ENCODE assay signal across 8 cellular contexts in the genomic region with DNA sequence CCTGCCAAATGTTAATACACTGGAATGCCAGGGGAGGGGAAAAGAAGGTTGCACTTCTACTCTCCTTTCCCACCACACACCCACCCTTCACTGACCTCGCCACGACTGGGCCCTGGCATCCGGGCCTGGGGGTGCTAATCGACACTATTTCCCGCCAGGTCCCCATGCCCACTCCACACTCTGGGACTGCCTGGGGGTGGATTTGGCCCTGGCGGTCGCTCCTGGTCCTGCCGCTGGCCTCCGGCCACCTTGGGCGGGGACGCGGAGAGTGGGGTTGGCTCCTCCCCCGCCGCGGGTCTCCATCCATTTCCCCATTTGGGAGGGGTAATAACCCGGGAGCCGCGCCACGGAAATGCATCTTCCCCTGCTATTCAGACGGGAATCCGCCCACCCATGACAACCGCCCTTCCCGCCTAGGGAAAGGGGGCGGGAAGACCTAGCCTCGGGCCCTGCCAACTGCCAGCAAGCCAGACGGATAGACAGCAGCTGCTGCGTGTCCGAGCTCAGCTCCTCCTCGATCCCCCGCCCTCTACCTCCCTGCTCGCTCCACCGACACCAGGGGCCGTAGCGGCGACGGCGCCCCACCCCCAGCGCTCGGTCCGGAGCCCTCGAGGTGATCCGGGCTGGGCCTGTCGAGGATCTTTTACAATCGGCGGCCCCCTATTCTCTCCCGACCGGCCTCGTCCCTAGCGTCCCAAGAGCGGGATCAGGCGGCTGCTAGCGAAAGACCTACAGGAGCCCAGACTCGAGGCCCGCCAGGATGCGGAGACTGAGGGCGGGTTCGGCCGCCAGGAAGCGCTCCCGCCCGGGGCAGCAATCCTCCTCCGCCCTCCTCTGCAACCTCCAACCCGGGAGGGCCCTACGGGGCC.
DNase-seq lines count a peak whose midpoint lies in the region; ATAC-seq and TF ChIP-seq lines count a peak whose summit lies in the region.

No MANE protein-coding gene starts in this region.

- H3K27me3 ChIP-seq in KMS-11 (ENCODE audit: insufficient read depth, low read depth) = no peaks in the 10 kb centered on the region
- no peaks in the 10 kb centered on the region for H3K27me3 ChIP-seq in SJCRH30

- H3K4me2 ChIP-seq in KMS-11 = peak overlapping the region; percentile 63

- H3K9ac ChIP-seq in KMS-11 = peak overlapping the region; percentile 27; the same call in 1 of the 2 replicates

- no peak for TF ChIP-seq CTCF in KMS-11 (conservative IDR thresholded peaks at IDR 0.05; ENCODE audit: low read depth, low read length)

- H2AFZ ChIP-seq in KMS-11 (ENCODE audit: low read depth) = peak overlapping the region; percentile 82

- no peaks in the 10 kb centered on the region for H3K79me2 ChIP-seq in KMS-11 (ENCODE audit: insufficient read depth, low read depth)

- no peak overlapping the region for H3K27ac ChIP-seq in KMS-11
- H3K27ac ChIP-seq in SJCRH30 = peak overlapping the region; percentile 99

- intact Hi-C loops in Right ventricle myocardium inferior (cut with DNase I) = loop anchor here (2.0 to 10.0 kb wide), 4 partner anchors 78 to 244 kb away; a partner anchor contains a TSS

- H3K4me1 ChIP-seq in KMS-11 (ENCODE audit: low read depth, poor library complexity, severe bottlenecking) (no peaks in the 10 kb centered on the region), SJCRH30 (peaks cover 17% of the 10 kb centered on the region)

- peak; percentile 61 for DNase-seq in DMS79 treated with DMSO at 0.1 percent for 48 hours (lab: John Stamatoyannopoulos, UW)
- peak; percentile 97 to 98 for DNase-seq in SJCRH30
- DNase-seq in amygdala (lab: John Stamatoyannopoulos, UW) = peak in 53 of 56 donors; percentile 1 to 70 (median 37)
- peak; percentile 91 for DNase-seq in Right ventricle myocardium inferior (ENCODE audit: missing footprints)
- peak; percentile 48 for DNase-seq in non-pigmented ciliary epithelial cell (ENCODE audit: low read depth)
- no peak for DNase-seq in middle frontal gyrus (ENCODE audit: extremely low spot score, low spot score)

- H3K36me3 ChIP-seq in KMS-11 (ENCODE audit: insufficient read depth) (no peaks in the 10 kb centered on the region), SJCRH30 (0 out of 2 replicates have a peak, but pooled peaks cover 2% of the 10 kb centered on the region)

- no peaks in the 10 kb centered on the region for H3K9me3 ChIP-seq in SJCRH30 (replicated peaks)

- peak; percentile 62 for ATAC-seq in GM21619 (IDR thresholded peaks at IDR 0.05; ENCODE audit: unreplicated experiment)
- ATAC-seq in Right ventricle myocardium inferior = peak; percentile 90

- H4K20me1 ChIP-seq in KMS-11 (ENCODE audit: insufficient read depth) = no peaks in the 10 kb centered on the region

- H3K4me3 ChIP-seq in KMS-11 (IDR thresholded peaks at IDR 0.05; ENCODE audit: insufficient read depth, low read depth, low read length) (no peak overlapping the region), SJCRH30 (peak overlapping the region; percentile 63)
